Comparison of ENCODE assay signal across 18 cellular contexts in the genomic region with DNA sequence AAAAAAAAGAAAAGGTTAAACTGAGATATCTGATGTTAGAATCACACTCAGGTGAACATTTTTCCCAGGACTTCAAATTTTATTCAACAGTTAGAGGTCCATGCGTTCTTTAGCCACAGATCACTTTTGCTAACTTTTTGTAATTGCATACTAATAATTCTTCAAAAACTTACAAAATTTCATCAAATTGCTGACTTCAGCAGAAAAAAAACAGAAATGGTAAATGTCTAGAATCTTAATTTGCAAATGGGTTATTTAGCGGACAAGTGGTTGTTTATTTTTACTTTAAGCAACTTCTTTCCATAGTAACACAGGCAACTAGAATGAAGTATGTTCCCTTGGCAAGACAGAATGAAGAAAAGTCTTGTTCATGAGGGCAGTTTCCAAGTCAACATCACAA.
DNase-seq lines count a peak whose midpoint lies in the region; ATAC-seq, FAIRE-seq and TF ChIP-seq lines count a peak whose summit lies in the region.
"Had no signal": no experiment of that assay in that cellular context is flagged by ENCODE, and none has a peak within 500 bp of the region (broad histone marks: within the 10 kb centered on the region; RNA-seq: fewer than 3 reads in every experiment).

No MANE protein-coding gene starts in this region.

- no peaks in the 10 kb centered on the region for H3K23me2 ChIP-seq in H9 (ENCODE audit: insufficient read length, low read depth, low read length, poor library complexity, severe bottlenecking)

- no peaks in the 10 kb centered on the region; a peak in 1 of 5 replicates for H3K9me3 Mint-ChIP-seq in H9
- H3K9me3 Mint-ChIP-seq: GM23338 had no signal

- FAIRE-seq in A549 (lab: Jason Lieb, UNC), result no peak
- FAIRE-seq: GM12891, GM18507, H54 had no signal

- H4K91ac ChIP-seq in H9 (ENCODE audit: insufficient read length, low read depth, low read length), result no peak overlapping the region

- H3K9me3 ChIP-seq in A549 (no peaks in the 10 kb centered on the region), Karpas-422 (ENCODE audit: low read length) (no peaks in the 10 kb centered on the region), H9 (ENCODE audit: control insufficient read depth, low read depth, low read length) (no peaks in the 10 kb centered on the region)

- no peak for TF ChIP-seq EP300 in A549 (IDR thresholded peaks at IDR 0.05)

- no peak overlapping the region for H3K9ac ChIP-seq in Karpas-422 (ENCODE audit: low read length)
- H3K9ac ChIP-seq in H9 (ENCODE audit: extremely low read depth, insufficient read length, low read length), result no peak overlapping the region

- no peaks in the 10 kb centered on the region for H3K27me3 ChIP-seq in Karpas-422 (ENCODE audit: low read length)
- peaks cover 4% of the 10 kb centered on the region; the same call in 1 of the 2 replicates for H3K27me3 ChIP-seq in H9 (ENCODE audit: insufficient read depth, low read length)

- H3K27ac ChIP-seq in A549 (no peak overlapping the region), Karpas-422 (ENCODE audit: low read length) (no peak overlapping the region), H9 (ENCODE audit: insufficient read length, low read depth, low read length) (no peak overlapping the region)

- H2BK12ac ChIP-seq in H9 (ENCODE audit: insufficient read length, low read depth, low read length), result no peak overlapping the region

- POLR2A ChIA-PET in A549 (lab: Yijun Ruan, JAX), result no interaction called here

- no peak overlapping the region for H3K27ac Mint-ChIP-seq in H9
- H3K27ac Mint-ChIP-seq: CD4-positive, alpha-beta memory T cell; GM23338 had no signal

- peaks cover 24 to 27% of the 10 kb centered on the region in 2 experiments for H3K4me1 Mint-ChIP-seq in H9
- H3K4me1 Mint-ChIP-seq: CD4-positive, alpha-beta memory T cell had no signal

- CTCF ChIA-PET in A549 (lab: Yijun Ruan, JAX), result no interaction called here

- no peak overlapping the region for H3K14ac ChIP-seq in H9 (ENCODE audit: insufficient read depth, low read length)

- H3K27me3 Mint-ChIP-seq in H9 (ENCODE audit: low read depth), result peaks cover 53% of the 10 kb centered on the region
- H3K27me3 Mint-ChIP-seq: CD4-positive, alpha-beta memory T cell had no signal

- H3K79me1 ChIP-seq in H9 (ENCODE audit: insufficient read depth, low read depth, low read length, poor library complexity, severe bottlenecking), result no peaks in the 10 kb centered on the region

- TF ChIP-seq CTCF in A549 (IDR thresholded peaks at IDR 0.05), result no peak
- no peak for TF ChIP-seq CTCF in choroid plexus epithelial cell (conservative IDR thresholded peaks at IDR 0.05; ENCODE audit: low read depth, low read length)
- no peak for TF ChIP-seq CTCF in H9 (conservative IDR thresholded peaks at IDR 0.05)

- DNase-seq in A549 (ENCODE audit: low read depth in 1 of 2, low spot score in 1 of 2) (no peak), Karpas-422 (peak; percentile 10), choroid plexus epithelial cell (ENCODE audit: low read depth) (peak; percentile 11), medulla oblongata (ENCODE audit: extremely low spot score) (peak; percentile 40), NCI-H2227 treated with DMSO at 0.1 percent for 48 hours (lab: John Stamatoyannopoulos, UW) (no peak), H9 (no peak)
- DNase-seq in stimulated activated naive CD4-positive, alpha-beta T cell (lab: John Stamatoyannopoulos, UW), result no peak
- DNase-seq: 8988T; C1 segment of cervical spinal cord; Calu3; CD4-positive, alpha-beta memory T cell; COR-L47; DMS79 treated with DMSO at 0.1 percent for 48 hours; GF-D8 had no signal

- TF ChIP-seq POLR2A in A549 (IDR thresholded peaks at IDR 0.05; ENCODE audit: low read length), result no peak

- H3K4me1 ChIP-seq in A549, result no peaks in the 10 kb centered on the region
- no peaks in the 10 kb centered on the region for H3K4me1 ChIP-seq in Karpas-422 (ENCODE audit: low read length)
- H3K4me1 ChIP-seq in H9 (ENCODE audit: insufficient read depth, low read length), result no peaks in the 10 kb centered on the region

- H3K4me3 ChIP-seq in A549 (no peak overlapping the region), Karpas-422 (ENCODE audit: low read length) (no peak overlapping the region), choroid plexus epithelial cell (ENCODE audit: low read depth, low read length) (no peak overlapping the region)
- H3K4me3 ChIP-seq: GM23338 had no signal

- no peak overlapping the region for H3K23ac ChIP-seq in H9 (ENCODE audit: insufficient read length, low read depth, low read length)

- no peak for TF ChIP-seq RAD21 in A549 (conservative IDR thresholded peaks at IDR 0.05 in 1 of 2, IDR thresholded peaks at IDR 0.05 in 1 of 2)

- ATAC-seq in A549, result no peak
- ATAC-seq: GM23338 had no signal

- H4K8ac ChIP-seq in H9 (replicated peaks; ENCODE audit: insufficient read length, low read depth, low read length), result no peak overlapping the region

- H4K5ac ChIP-seq in H9 (ENCODE audit: insufficient read length, low read depth, low read length), result no peak overlapping the region

- WGBS in A549 (ENCODE audit: missing lambda C conversion rate), result 8% methylated on average over 2 of the region's 2 CpGs
- no CpG with 5 or more reads among the region's 2 CpGs for WGBS in H9 (ENCODE audit: extremely low coverage, insufficient read length, low lambda C conversion rate)

- H3K4ac ChIP-seq in H9 (ENCODE audit: low read depth, low read length), result no peak overlapping the region

- H3K4me2 ChIP-seq in A549 (no peak overlapping the region), Karpas-422 (ENCODE audit: low read depth, low read length, poor library complexity, severe bottlenecking) (no peak overlapping the region), H9 (ENCODE audit: insufficient read depth, insufficient read length, low read length) (no peak overlapping the region)
- H3K4me2 ChIP-seq: GM23338 had no signal

- no peaks in the 10 kb centered on the region for H4K20me1 ChIP-seq in Karpas-422 (ENCODE audit: insufficient read depth, low read depth, low read length)
- H4K20me1 ChIP-seq in H9 (ENCODE audit: control insufficient read depth, insufficient read depth, insufficient read length), result no peaks in the 10 kb centered on the region

- no peak overlapping the region for H3T11ph ChIP-seq in H9 (ENCODE audit: low read length)

- no peak overlapping the region for H2BK20ac ChIP-seq in H9 (ENCODE audit: low read depth, low read length, poor library complexity, severe bottlenecking)

- no peak overlapping the region for H3K18ac ChIP-seq in H9 (ENCODE audit: insufficient read length, low read depth, low read length)

- no peak overlapping the region for H2AK5ac ChIP-seq in H9 (ENCODE audit: insufficient read length, low read length)

- H3K4me3 Mint-ChIP-seq in H9, result no peak overlapping the region
- H3K4me3 Mint-ChIP-seq: CD4-positive, alpha-beta memory T cell; GM23338 had no signal

- no peak overlapping the region for H2BK5ac ChIP-seq in H9 (ENCODE audit: insufficient read length, low read length)

- no peak overlapping the region for H3K56ac ChIP-seq in H9 (ENCODE audit: insufficient read length, low read depth, low read length)

- no peak overlapping the region for H2BK15ac ChIP-seq in H9 (ENCODE audit: low read depth, low read length)

- H3K36me3 ChIP-seq in Karpas-422 (ENCODE audit: insufficient read depth, low read length), result no peaks in the 10 kb centered on the region

- H2BK120ac ChIP-seq in H9 (ENCODE audit: low read depth, low read length, poor library complexity, severe bottlenecking), result no peak overlapping the region

- H3K36me3 Mint-ChIP-seq in H9 (ENCODE audit: insufficient read depth in 1 of 3, low read depth in 3 of 3), result no peaks in the 10 kb centered on the region
- H3K36me3 Mint-ChIP-seq: CD4-positive, alpha-beta memory T cell had no signal

- no peaks in the 10 kb centered on the region for H3K9me2 ChIP-seq in Karpas-422 (replicated peaks; ENCODE audit: insufficient read depth, low read length)

- no peaks in the 10 kb centered on the region for H3K79me2 ChIP-seq in Karpas-422 (ENCODE audit: low read length)
- H3K79me2 ChIP-seq in H9 (ENCODE audit: insufficient read depth, low read length), result no peaks in the 10 kb centered on the region

- H2AFZ ChIP-seq in Karpas-422 (ENCODE audit: low read length) (no peak overlapping the region), H9 (ENCODE audit: low read length) (no peak overlapping the region)
- H2AFZ ChIP-seq: GM23338 had no signal

TF ChIP-seq in A549, 52 proteins besides CTCF, POLR2A, EP300 and RAD21:
- no peak for TF ChIP-seq ZC3H11A (IDR thresholded peaks at IDR 0.05)
- no peak for TF ChIP-seq ESRRA (IDR thresholded peaks at IDR 0.05; ENCODE audit: borderline replicate concordance, low read length)
- peak; percentile 95 for TF ChIP-seq MAFK (IDR thresholded peaks at IDR 0.05; ENCODE audit: partially characterized antibody)
- TF ChIP-seq, protein P1, sequence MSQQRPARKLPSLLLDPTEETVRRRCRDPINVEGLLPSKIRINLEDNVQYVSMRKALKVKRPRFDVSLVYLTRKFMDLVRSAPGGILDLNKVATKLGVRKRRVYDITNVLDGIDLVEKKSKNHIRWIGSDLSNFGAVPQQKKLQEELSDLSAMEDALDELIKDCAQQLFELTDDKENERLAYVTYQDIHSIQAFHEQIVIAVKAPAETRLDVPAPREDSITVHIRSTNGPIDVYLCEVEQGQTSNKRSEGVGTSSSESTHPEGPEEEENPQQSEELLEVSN (IDR thresholded peaks at IDR 0.05; ENCODE audit: borderline replicate concordance, low read depth), result no peak
- no peak for TF ChIP-seq NFE2L2 (conservative IDR thresholded peaks at IDR 0.05; ENCODE audit: low read length)
- TF ChIP-seq HDAC2 (IDR thresholded peaks at IDR 0.05), result no peak

Comparison
In these comparisons a context has a peak if more than half of its experiments do, and no peak if none do; other contexts are left out.
1. DNase-seq: peak in Karpas-422 (single experiment), choroid plexus epithelial cell (single experiment) and medulla oblongata (single experiment); none in A549 (0 of 2), NCI-H2227 treated with DMSO at 0.1 percent for 48 hours (single experiment), H9 (single experiment) and stimulated activated naive CD4-positive, alpha-beta T cell (0 of 6).